13 cellular contexts compared by ENCODE assay signal in the genomic region with DNA sequence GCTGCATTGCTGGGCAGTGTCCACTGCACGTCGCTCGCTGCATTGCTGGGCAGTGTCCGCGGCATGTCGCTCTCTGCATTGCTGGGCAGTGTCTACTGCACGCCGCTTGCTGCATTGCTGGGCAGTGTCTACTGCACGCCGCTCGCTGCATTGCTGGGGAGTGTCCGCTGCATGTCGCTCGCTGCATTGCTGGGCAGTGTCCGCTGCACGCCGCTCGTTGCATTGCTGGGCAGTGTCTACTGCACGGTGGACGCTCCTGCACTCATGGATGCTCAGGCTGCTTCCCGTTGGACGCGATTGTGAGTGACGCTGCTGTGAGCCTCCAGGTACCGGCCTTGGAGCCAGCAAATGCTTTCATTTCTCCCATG.
"Had no signal": no experiment of that assay in that cellular context is flagged by ENCODE, and none has a peak within 500 bp of the region (broad histone marks: within the 10 kb centered on the region; RNA-seq: fewer than 3 reads in every experiment).

No MANE protein-coding gene starts in this region.

- DNase-seq: effector memory CD8-positive, alpha-beta T cell; kidney glomerular epithelial cell; small intestine; stimulated activated CD4-positive, alpha-beta T cell treated with anti-CD3 and anti-CD28 coated beads, Interleukin-2, amount 100 ng/mL, for 48 hours; stimulated activated naive CD4-positive, alpha-beta T cell treated with Interleukin-2 at 50 U/mL for 16 hours; trophoblast cell had no signal

- H3K27me3 ChIP-seq: hepatocyte had no signal

- H3K4me3 ChIP-seq: esophagus muscularis mucosa, gastroesophageal sphincter, hepatocyte had no signal

- H3K36me3 ChIP-seq: esophagus muscularis mucosa, gastroesophageal sphincter had no signal

- H3K4me3 Mint-ChIP-seq: dendritic cell treated with granulocyte-macrophage colony-stimulating factor and Interleukin-4, amounts not matched to agents 40 ng/mL and 50 ng/mL, for 4 days; effector memory CD8-positive, alpha-beta T cell; mesothelial cell of epicardium; natural killer cell treated with Interleukin-12 subunit alpha and Interleukin-12 subunit beta and Interleukin-15 and Interleukin-18, amount 100 ng/mL, for 72 hours had no signal

- ATAC-seq: effector memory CD8-positive, alpha-beta T cell; gastroesophageal sphincter; natural killer cell treated with Interleukin-12 subunit alpha and Interleukin-12 subunit beta and Interleukin-15 and Interleukin-18, amount 100 ng/mL, for 72 hours had no signal

- H3K27ac ChIP-seq: epithelial cell of prostate, esophagus muscularis mucosa, gastroesophageal sphincter, hepatocyte had no signal

- H3K4me2 ChIP-seq: hepatocyte had no signal

- H3K27ac Mint-ChIP-seq: dendritic cell treated with granulocyte-macrophage colony-stimulating factor and Interleukin-4, amounts not matched to agents 40 ng/mL and 50 ng/mL, for 4 days; effector memory CD8-positive, alpha-beta T cell; mesothelial cell of epicardium; natural killer cell treated with Interleukin-12 subunit alpha and Interleukin-12 subunit beta and Interleukin-15 and Interleukin-18, amount 100 ng/mL, for 72 hours had no signal

- H3K9me3 Mint-ChIP-seq: dendritic cell treated with granulocyte-macrophage colony-stimulating factor and Interleukin-4, amounts not matched to agents 40 ng/mL and 50 ng/mL, for 4 days; effector memory CD8-positive, alpha-beta T cell; natural killer cell treated with Interleukin-12 subunit alpha and Interleukin-12 subunit beta and Interleukin-15 and Interleukin-18, amount 100 ng/mL, for 72 hours had no signal

- H2AFZ ChIP-seq: hepatocyte had no signal

- H3K4me1 Mint-ChIP-seq: mesothelial cell of epicardium had no signal

- H3K4me1 ChIP-seq: esophagus muscularis mucosa, gastroesophageal sphincter had no signal

- H3K36me3 Mint-ChIP-seq: mesothelial cell of epicardium; natural killer cell treated with Interleukin-12 subunit alpha and Interleukin-12 subunit beta and Interleukin-15 and Interleukin-18, amount 100 ng/mL, for 72 hours had no signal
